ENCODE assay signal across 1 cellular context in the genomic region with DNA sequence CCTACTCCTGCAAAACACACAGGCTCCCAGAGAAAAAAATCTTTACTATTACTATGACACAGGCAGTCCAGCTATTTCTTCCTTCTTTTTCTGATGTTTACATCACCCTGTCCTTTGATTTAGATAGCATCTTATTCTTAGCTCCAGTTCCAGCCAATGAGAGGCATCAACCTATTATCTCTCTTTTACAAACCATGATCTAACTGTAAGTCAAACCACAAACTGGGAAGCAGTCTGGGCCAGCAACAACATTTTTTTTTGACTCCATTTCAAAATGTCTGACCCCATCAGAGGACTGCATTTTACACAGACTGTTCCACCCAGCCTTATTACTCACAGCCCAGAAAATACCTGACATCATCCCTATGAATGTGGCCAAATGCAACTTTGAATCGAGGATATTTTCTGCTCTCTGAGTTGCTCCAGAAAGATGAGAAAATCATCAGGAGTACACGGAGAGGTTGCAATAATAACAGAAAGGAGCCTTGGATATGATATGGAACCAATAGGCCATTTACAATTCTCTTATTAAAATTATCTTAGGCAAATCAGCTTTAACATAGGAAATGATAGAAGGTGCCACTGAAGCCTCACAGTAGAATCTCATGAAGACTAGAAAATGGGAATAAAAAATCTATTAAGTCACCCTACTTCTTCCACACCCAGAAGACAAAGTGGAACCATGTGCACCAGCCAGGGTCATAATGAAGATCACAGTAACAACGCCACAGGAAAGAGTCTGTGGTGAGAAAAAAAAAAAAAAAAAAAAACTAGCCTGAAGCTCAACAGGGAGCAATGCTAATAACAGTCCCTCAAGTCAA.
TF ChIP-seq lines count a peak whose summit lies in the region.

No MANE protein-coding gene starts in this region.

TF ChIP-seq in K562, 482 proteins besides CTCF, POLR2A, EP300 and RAD21 (continues in another document):
- TF ChIP-seq SMAD3 (CRISPR knock-in tag; conservative IDR thresholded peaks at IDR 0.05) (0 out of 2 replicates have a peak, but pooled peaks have one; percentile 40), FOXK2 (conservative IDR thresholded peaks at IDR 0.05 in 1 of 2, IDR thresholded peaks at IDR 0.05 in 1 of 2; ENCODE audit: low read depth in 2 of 2) (peak; percentile 83 to 86), ZSCAN32 (CRISPR knock-in tag; IDR thresholded peaks at IDR 0.05) (no peak), ZNF217 (CRISPR knock-in tag; IDR thresholded peaks at IDR 0.05) (no peak), ADNP (tag; IDR thresholded peaks at IDR 0.05) (peak; percentile 48; the same call in 1 of the 2 replicates), SMC3 (conservative IDR thresholded peaks at IDR 0.05; ENCODE audit: insufficient read depth, low read depth, low read length) (no peak), ZFX (CRISPR knock-in tag; IDR thresholded peaks at IDR 0.05) (0 out of 2 replicates have a peak, but pooled peaks have one; percentile 13), GABPA (tag; conservative IDR thresholded peaks at IDR 0.05; ENCODE audit: low read depth) (peak; percentile 52), FUS (optimal IDR thresholded peaks at IDR 0.05; ENCODE audit: low read depth, low read length) (no peak), ESRRA (IDR thresholded peaks at IDR 0.05; ENCODE audit: borderline replicate concordance, low read depth) (peak; percentile 90; the same call in 1 of the 2 replicates), HNRNPLL (IDR thresholded peaks at IDR 0.05; ENCODE audit: low read depth, low read length, poor library complexity, severe bottlenecking) (no peak), ZNF384 (IDR thresholded peaks at IDR 0.05; ENCODE audit: low read depth, low read length) (peak; percentile 83), MYBL2 (IDR thresholded peaks at IDR 0.05; ENCODE audit: low read depth) (peak; percentile 38; the same call in 1 of the 2 replicates), MYBL2 (CRISPR knock-in tag; IDR thresholded peaks at IDR 0.05; ENCODE audit: borderline replicate concordance) (no peak), RFX5 (IDR thresholded peaks at IDR 0.05; ENCODE audit: low read depth, low read length) (no peak), SNIP1 (IDR thresholded peaks at IDR 0.05; ENCODE audit: low read depth) (no peak), PHF8 (IDR thresholded peaks at IDR 0.05; ENCODE audit: borderline replicate concordance, low read length) (peak; percentile 22; the same call in 1 of the 2 replicates), ZNF253 (CRISPR knock-in tag; conservative IDR thresholded peaks at IDR 0.05) (no peak), TOE1 (IDR thresholded peaks at IDR 0.05; ENCODE audit: borderline replicate concordance) (no peak), TOE1 (CRISPR knock-in tag; IDR thresholded peaks at IDR 0.05; ENCODE audit: borderline replicate concordance, low read depth) (no peak), SOX6 (IDR thresholded peaks at IDR 0.05) (peak; percentile 95), ZFP1 (CRISPR knock-in tag; IDR thresholded peaks at IDR 0.05) (no peak), POLR2H (tag; IDR thresholded peaks at IDR 0.05; ENCODE audit: low read depth) (peak; percentile 90), SIX5 (IDR thresholded peaks at IDR 0.05; ENCODE audit: borderline replicate concordance in 1 of 2, insufficient read depth in 1 of 2, low read depth in 1 of 2, low read length in 2 of 2) (no peak), ATF1 (CRISPR knock-in tag; IDR thresholded peaks at IDR 0.05) (no peak), ATF1 (tag; IDR thresholded peaks at IDR 0.05) (0 out of 2 replicates have a peak, but pooled peaks have one; percentile 11), POU5F1 (IDR thresholded peaks at IDR 0.05; ENCODE audit: borderline replicate concordance, low read depth, low read length, partially characterized antibody) (no peak), PML (IDR thresholded peaks at IDR 0.05; ENCODE audit: low read length) (peak; percentile 51; the same call in 1 of the 2 replicates), ELF4 (CRISPR knock-in tag; IDR thresholded peaks at IDR 0.05) (no peak), ILK (tag; IDR thresholded peaks at IDR 0.05; ENCODE audit: borderline replicate concordance, low read depth) (no peak), NFRKB (IDR thresholded peaks at IDR 0.05; ENCODE audit: low read depth) (peak; percentile 72), NCOR1 (IDR thresholded peaks at IDR 0.05) (peak; percentile 40), ETV6 (IDR thresholded peaks at IDR 0.05; ENCODE audit: borderline replicate concordance in 1 of 2, low read depth in 2 of 2, low read length in 1 of 2) (0 out of 4 replicates have a peak, but pooled peaks of 1 of the 2 experiments have one; percentile 52), ETV6 (CRISPR knock-in tag; IDR thresholded peaks at IDR 0.05; ENCODE audit: borderline replicate concordance) (no peak), NCOA1 (IDR thresholded peaks at IDR 0.05; ENCODE audit: low read depth) (0 out of 2 replicates have a peak, but pooled peaks have one; percentile 13), TAF7 (tag; IDR thresholded peaks at IDR 0.05) (peak; percentile 35; the same call in 1 of the 2 replicates), ZNF766 (CRISPR knock-in tag; conservative IDR thresholded peaks at IDR 0.05) (peak; percentile 78), POLR2B (IDR thresholded peaks at IDR 0.05; ENCODE audit: low read depth, partially characterized antibody) (peak; percentile 40), ZNF584 (CRISPR knock-in tag; IDR thresholded peaks at IDR 0.05; ENCODE audit: low read depth) (peak; percentile 15)
- TF ChIP-seq, protein P1, sequence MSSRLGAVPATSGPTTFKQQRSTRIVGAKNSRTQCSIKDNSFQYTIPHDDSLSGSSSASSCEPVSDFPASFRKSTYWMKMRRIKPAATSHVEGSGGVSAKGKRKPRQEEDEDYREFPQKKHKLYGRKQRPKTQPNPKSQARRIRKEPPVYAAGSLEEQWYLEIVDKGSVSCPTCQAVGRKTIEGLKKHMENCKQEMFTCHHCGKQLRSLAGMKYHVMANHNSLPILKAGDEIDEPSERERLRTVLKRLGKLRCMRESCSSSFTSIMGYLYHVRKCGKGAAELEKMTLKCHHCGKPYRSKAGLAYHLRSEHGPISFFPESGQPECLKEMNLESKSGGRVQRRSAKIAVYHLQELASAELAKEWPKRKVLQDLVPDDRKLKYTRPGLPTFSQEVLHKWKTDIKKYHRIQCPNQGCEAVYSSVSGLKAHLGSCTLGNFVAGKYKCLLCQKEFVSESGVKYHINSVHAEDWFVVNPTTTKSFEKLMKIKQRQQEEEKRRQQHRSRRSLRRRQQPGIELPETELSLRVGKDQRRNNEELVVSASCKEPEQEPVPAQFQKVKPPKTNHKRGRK (tag; IDR thresholded peaks at IDR 0.05): 0 out of 2 replicates have a peak, but pooled peaks have one; percentile 15
- TF ChIP-seq, protein P2, sequence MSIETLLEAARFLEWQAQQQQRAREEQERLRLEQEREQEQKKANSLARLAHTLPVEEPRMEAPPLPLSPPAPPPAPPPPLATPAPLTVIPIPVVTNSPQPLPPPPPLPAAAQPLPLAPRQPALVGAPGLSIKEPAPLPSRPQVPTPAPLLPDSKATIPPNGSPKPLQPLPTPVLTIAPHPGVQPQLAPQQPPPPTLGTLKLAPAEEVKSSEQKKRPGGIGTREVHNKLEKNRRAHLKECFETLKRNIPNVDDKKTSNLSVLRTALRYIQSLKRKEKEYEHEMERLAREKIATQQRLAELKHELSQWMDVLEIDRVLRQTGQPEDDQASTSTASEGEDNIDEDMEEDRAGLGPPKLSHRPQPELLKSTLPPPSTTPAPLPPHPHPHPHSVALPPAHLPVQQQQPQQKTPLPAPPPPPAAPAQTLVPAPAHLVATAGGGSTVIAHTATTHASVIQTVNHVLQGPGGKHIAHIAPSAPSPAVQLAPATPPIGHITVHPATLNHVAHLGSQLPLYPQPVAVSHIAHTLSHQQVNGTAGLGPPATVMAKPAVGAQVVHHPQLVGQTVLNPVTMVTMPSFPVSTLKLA (conservative IDR thresholded peaks at IDR 0.05): 0 out of 4 replicates have a peak, but pooled peaks of 1 of the 2 experiments have one; percentile 12
- TF ChIP-seq, protein P3, sequence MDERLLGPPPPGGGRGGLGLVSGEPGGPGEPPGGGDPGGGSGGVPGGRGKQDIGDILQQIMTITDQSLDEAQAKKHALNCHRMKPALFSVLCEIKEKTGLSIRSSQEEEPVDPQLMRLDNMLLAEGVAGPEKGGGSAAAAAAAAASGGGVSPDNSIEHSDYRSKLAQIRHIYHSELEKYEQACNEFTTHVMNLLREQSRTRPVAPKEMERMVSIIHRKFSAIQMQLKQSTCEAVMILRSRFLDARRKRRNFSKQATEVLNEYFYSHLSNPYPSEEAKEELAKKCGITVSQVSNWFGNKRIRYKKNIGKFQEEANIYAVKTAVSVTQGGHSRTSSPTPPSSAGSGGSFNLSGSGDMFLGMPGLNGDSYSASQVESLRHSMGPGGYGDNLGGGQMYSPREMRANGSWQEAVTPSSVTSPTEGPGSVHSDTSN (CRISPR knock-in tag; IDR thresholded peaks at IDR 0.05; ENCODE audit: low read depth): no peak
- TF ChIP-seq, protein P3 (tag; conservative IDR thresholded peaks at IDR 0.05; ENCODE audit: low read depth): no peak
- TF ChIP-seq, protein P4, sequence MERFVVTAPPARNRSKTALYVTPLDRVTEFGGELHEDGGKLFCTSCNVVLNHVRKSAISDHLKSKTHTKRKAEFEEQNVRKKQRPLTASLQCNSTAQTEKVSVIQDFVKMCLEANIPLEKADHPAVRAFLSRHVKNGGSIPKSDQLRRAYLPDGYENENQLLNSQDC (CRISPR knock-in tag; IDR thresholded peaks at IDR 0.05): no peak
- TF ChIP-seq, protein P5, sequence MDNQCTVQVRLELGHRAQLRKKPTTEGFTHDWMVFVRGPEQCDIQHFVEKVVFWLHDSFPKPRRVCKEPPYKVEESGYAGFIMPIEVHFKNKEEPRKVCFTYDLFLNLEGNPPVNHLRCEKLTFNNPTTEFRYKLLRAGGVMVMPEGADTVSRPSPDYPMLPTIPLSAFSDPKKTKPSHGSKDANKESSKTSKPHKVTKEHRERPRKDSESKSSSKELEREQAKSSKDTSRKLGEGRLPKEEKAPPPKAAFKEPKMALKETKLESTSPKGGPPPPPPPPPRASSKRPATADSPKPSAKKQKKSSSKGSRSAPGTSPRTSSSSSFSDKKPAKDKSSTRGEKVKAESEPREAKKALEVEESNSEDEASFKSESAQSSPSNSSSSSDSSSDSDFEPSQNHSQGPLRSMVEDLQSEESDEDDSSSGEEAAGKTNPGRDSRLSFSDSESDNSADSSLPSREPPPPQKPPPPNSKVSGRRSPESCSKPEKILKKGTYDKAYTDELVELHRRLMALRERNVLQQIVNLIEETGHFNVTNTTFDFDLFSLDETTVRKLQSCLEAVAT (IDR thresholded peaks at IDR 0.05): peak in 1 of 2 experiments; percentile 67; a peak in 2 of 4 replicates
- TF ChIP-seq, protein P6, sequence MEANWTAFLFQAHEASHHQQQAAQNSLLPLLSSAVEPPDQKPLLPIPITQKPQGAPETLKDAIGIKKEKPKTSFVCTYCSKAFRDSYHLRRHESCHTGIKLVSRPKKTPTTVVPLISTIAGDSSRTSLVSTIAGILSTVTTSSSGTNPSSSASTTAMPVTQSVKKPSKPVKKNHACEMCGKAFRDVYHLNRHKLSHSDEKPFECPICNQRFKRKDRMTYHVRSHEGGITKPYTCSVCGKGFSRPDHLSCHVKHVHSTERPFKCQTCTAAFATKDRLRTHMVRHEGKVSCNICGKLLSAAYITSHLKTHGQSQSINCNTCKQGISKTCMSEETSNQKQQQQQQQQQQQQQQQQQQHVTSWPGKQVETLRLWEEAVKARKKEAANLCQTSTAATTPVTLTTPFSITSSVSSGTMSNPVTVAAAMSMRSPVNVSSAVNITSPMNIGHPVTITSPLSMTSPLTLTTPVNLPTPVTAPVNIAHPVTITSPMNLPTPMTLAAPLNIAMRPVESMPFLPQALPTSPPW (CRISPR knock-in tag; IDR thresholded peaks at IDR 0.05): peak; percentile 25; the same call in 1 of the 2 replicates
- TF ChIP-seq, protein P7, sequence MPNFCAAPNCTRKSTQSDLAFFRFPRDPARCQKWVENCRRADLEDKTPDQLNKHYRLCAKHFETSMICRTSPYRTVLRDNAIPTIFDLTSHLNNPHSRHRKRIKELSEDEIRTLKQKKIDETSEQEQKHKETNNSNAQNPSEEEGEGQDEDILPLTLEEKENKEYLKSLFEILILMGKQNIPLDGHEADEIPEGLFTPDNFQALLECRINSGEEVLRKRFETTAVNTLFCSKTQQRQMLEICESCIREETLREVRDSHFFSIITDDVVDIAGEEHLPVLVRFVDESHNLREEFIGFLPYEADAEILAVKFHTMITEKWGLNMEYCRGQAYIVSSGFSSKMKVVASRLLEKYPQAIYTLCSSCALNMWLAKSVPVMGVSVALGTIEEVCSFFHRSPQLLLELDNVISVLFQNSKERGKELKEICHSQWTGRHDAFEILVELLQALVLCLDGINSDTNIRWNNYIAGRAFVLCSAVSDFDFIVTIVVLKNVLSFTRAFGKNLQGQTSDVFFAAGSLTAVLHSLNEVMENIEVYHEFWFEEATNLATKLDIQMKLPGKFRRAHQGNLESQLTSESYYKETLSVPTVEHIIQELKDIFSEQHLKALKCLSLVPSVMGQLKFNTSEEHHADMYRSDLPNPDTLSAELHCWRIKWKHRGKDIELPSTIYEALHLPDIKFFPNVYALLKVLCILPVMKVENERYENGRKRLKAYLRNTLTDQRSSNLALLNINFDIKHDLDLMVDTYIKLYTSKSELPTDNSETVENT (CRISPR knock-in tag; IDR thresholded peaks at IDR 0.05): no peak
- TF ChIP-seq, protein P8, sequence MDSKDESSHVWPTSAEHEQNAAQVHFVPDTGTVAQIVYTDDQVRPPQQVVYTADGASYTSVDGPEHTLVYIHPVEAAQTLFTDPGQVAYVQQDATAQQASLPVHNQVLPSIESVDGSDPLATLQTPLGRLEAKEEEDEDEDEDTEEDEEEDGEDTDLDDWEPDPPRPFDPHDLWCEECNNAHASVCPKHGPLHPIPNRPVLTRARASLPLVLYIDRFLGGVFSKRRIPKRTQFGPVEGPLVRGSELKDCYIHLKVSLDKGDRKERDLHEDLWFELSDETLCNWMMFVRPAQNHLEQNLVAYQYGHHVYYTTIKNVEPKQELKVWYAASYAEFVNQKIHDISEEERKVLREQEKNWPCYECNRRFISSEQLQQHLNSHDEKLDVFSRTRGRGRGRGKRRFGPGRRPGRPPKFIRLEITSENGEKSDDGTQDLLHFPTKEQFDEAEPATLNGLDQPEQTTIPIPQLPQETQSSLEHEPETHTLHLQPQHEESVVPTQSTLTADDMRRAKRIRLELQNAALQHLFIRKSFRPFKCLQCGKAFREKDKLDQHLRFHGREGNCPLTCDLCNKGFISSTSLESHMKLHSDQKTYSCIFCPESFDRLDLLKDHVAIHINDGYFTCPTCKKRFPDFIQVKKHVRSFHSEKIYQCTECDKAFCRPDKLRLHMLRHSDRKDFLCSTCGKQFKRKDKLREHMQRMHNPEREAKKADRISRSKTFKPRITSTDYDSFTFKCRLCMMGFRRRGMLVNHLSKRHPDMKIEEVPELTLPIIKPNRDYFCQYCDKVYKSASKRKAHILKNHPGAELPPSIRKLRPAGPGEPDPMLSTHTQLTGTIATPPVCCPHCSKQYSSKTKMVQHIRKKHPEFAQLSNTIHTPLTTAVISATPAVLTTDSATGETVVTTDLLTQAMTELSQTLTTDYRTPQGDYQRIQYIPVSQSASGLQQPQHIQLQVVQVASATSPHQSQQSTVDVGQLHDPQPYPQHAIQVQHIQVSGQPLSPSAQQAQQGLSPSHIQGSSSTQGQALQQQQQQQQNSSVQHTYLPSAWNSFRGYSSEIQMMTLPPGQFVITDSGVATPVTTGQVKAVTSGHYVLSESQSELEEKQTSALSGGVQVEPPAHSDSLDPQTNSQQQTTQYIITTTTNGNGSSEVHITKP (IDR thresholded peaks at IDR 0.05; ENCODE audit: partially characterized antibody): peak; percentile 36
